In genomic region chr11:65891180-65892136, GRCh38 we compare ENCODE assay signal across 9 cellular contexts. TPM values are rescaled to one million over a fixed set of nuclear protein-coding genes. Genes with fewer than 3 reads are reported as not detected.
DNase-seq lines count a peak whose midpoint lies in the region; ATAC-seq and TF ChIP-seq lines count a peak whose summit lies in the region.
"Had no signal": no experiment of that assay in that cellular context is flagged by ENCODE, and none has a peak within 500 bp of the region (broad histone marks: within the 10 kb centered on the region; RNA-seq: fewer than 3 reads in every experiment).

No MANE protein-coding gene starts in this region.

- in situ Hi-C loops in mammary epithelial cell (cut with MboI; ENCODE audit: low sequenced_read_pairs in 2 of 2): no loop called here

- H3K9me3 ChIP-seq in mammary epithelial cell (replicated peaks; ENCODE audit: insufficient read depth, low read length): no peaks in the 10 kb centered on the region

- H3K27ac ChIP-seq in mammary epithelial cell (ENCODE audit: insufficient read depth, low read depth, low read length) (peak overlapping the region; percentile 47), substantia nigra (ENCODE audit: low read depth, low read length, poor library complexity, severe bottlenecking) (peak overlapping the region; percentile 96)

- intact Hi-C loops in mammary epithelial cell (cut with micrococcal nuclease) (no loop called here), lower leg skin (cut with DNase I; ENCODE audit: low total_unique reads) (no loop called here)

- peak; percentile 17 for DNase-seq in activated naive CD4-positive, alpha-beta T cell treated with Interleukin-2 at 50 U/mL for 16 hours
- DNase-seq in activated naive CD4-positive, alpha-beta T cell (lab: John Stamatoyannopoulos, UW): no peak
- DNase-seq in RPMI7951 (ENCODE audit: low read depth) (peak; percentile 65), mammary epithelial cell (no peak), lower leg skin (ENCODE audit: low spot score in 2 of 2) (peak in 1 of 2 donors; percentile 91), substantia nigra (lab: John Stamatoyannopoulos, UW) (peak in 4 of 49 donors; percentile 10 to 80 (median 32)), cortex of kidney (lab: John Stamatoyannopoulos, UW) (no peak)

- ATAC-seq in HG02938 (IDR thresholded peaks at IDR 0.05; ENCODE audit: unreplicated experiment): no peak

- TF ChIP-seq POLR2A in lower leg skin (IDR thresholded peaks at IDR 0.05): no peak

- H3K36me3 ChIP-seq in mammary epithelial cell (ENCODE audit: insufficient read depth, low read length): peaks cover 31% of the 10 kb centered on the region

- peaks cover 79% of the 10 kb centered on the region for H3K4me1 ChIP-seq in mammary epithelial cell (ENCODE audit: insufficient read depth, low read length)

- H3K79me2 ChIP-seq in mammary epithelial cell (ENCODE audit: insufficient read depth, low read length): peaks cover 63% of the 10 kb centered on the region

- peak overlapping the region; percentile 31 for H3K9ac ChIP-seq in mammary epithelial cell (ENCODE audit: insufficient read depth, low read length)

- CTCF ChIA-PET in mammary epithelial cell (lab: Charles Lee; ENCODE audit: low non-redundant PET): interaction anchor here (0.6 to 1.5 kb wide), 2 partner anchors 20 to 121 kb away, joined by 5 to 9 read pairs; no protein-coding TSS in a partner anchor

- WGBS in mammary epithelial cell (ENCODE audit: low coverage, missing lambda C conversion rate): 24% methylated on average over 24 of the region's 60 CpGs
- 18% methylated on average over 31 to 34 of the region's 60 CpGs for WGBS in lower leg skin, 2 donors

- BruUV-seq in mammary epithelial cell (replicated peaks; lab: Mats Ljungman, UMichigan): TSS peak; percentile 44

- H3K4me3 ChIP-seq in mammary epithelial cell (replicated peaks in 1 of 3; ENCODE audit: insufficient read depth in 1 of 3, low read depth in 2 of 3, low read length in 3 of 3) (peak overlapping the region; percentile 33 to 59 (median 41)), lower leg skin (ENCODE audit: low read depth, poor library complexity, severe bottlenecking) (peak overlapping the region; percentile 58)

- no peak for TF ChIP-seq CTCF in mammary epithelial cell (conservative IDR thresholded peaks at IDR 0.05 in 1 of 2, IDR thresholded peaks at IDR 0.05 in 1 of 2; ENCODE audit: extremely low read depth in 1 of 2, insufficient read depth in 1 of 2, low read depth in 1 of 2, low read length in 2 of 2)
- no peak for TF ChIP-seq CTCF in lower leg skin (IDR thresholded peaks at IDR 0.05)

- peaks cover 10% of the 10 kb centered on the region for H4K20me1 ChIP-seq in mammary epithelial cell (ENCODE audit: insufficient read depth, low read length)

- H2AFZ ChIP-seq in mammary epithelial cell (ENCODE audit: low read depth, low read length): no peak overlapping the region

- H3K4me2 ChIP-seq in mammary epithelial cell (ENCODE audit: insufficient read depth, low read depth, low read length): peak overlapping the region; percentile 79

- H3K27me3 ChIP-seq in mammary epithelial cell (ENCODE audit: insufficient read depth, low read length): no peaks in the 10 kb centered on the region

- dilution Hi-C loops in mammary epithelial cell (cut with HindIII; ENCODE audit: low sequenced_read_pairs): no loop called here

RNA-seq across cellular contexts. Expression of gene CCDC85B, which starts 1.0 kb away (rescaled TPM):
- 34.7 and 61.6 TPM in 2 replicates for total RNA-seq in RPMI7951 (2014; rRNA removed; shearing (Covaris generic))
- total RNA-seq in mammary epithelial cell (10 to 100 TPM in 1 of 2 donors, 1 to 10 TPM in 1; 7.5 to 21.8 TPM), lower leg skin (10 to 100 TPM; 44.9 to 61.0 (median 53.1) TPM)
- 12.0 TPM for polyA plus RNA-seq in mammary epithelial cell
- polyA minus RNA-seq in mammary epithelial cell: 1.3 TPM

RNA-seq across cellular contexts. Expression of gene FIBP, which starts 3.2 kb away (rescaled TPM):
- total RNA-seq in RPMI7951 (2014; rRNA removed; shearing (Covaris generic)): 141 and 145 TPM in 2 replicates
- total RNA-seq in mammary epithelial cell: 100 to 1,000 TPM in 1 of 2 donors, 10 to 100 TPM in 1; 84.1 to 125 TPM
- 78.7 TPM for polyA plus RNA-seq in mammary epithelial cell
- polyA minus RNA-seq in mammary epithelial cell: 123 TPM
- 100 to 1,000 TPM in 2 of 4 donors, 10 to 100 TPM in 2; 69.4 to 103 (median 86.2) TPM for total RNA-seq in lower leg skin

RNA-seq across cellular contexts. Expression of gene FOSL1, which starts 8.7 kb away (rescaled TPM):
- total RNA-seq in RPMI7951 (2014; rRNA removed; shearing (Covaris generic)): 158 and 232 TPM in 2 replicates
- 100 to 1,000 TPM in 1 of 2 donors, 10 to 100 TPM in 1; 12.5 to 275 TPM for total RNA-seq in mammary epithelial cell
- polyA plus RNA-seq in mammary epithelial cell: 31.6 TPM
- polyA minus RNA-seq in mammary epithelial cell: 236 TPM
- 1 to 10 TPM; 2.4 to 7.5 (median 5.3) TPM for total RNA-seq in lower leg skin

RNA-seq across cellular contexts. Expression of gene CTSW, which starts 11.8 kb away (rescaled TPM):
- 5.4 and 8.9 TPM in 2 replicates for total RNA-seq in RPMI7951 (2014; rRNA removed; shearing (Covaris generic))
- total RNA-seq in mammary epithelial cell: not detected
- polyA plus RNA-seq in mammary epithelial cell: 0.11 TPM
- polyA minus RNA-seq in mammary epithelial cell: not detected
- under 1 TPM in 3 of 4 donors, not detected in 1; 0.29 to 0.55 (median 0.29) TPM for total RNA-seq in lower leg skin
- total RNA-seq: renal cortical epithelial cell had no signal

RNA-seq across cellular contexts. Expression of gene EFEMP2, which starts 18.9 kb away (rescaled TPM):
- total RNA-seq in RPMI7951 (2014; rRNA removed; shearing (Covaris generic)): 5.4 and 8.4 TPM in 2 replicates
- 10 to 100 TPM in 1 of 2 donors, 1 to 10 TPM in 1; 7.5 to 10.7 TPM for total RNA-seq in mammary epithelial cell
- polyA plus RNA-seq in mammary epithelial cell: 2.4 TPM
- polyA minus RNA-seq in mammary epithelial cell: not detected
- 10 to 100 TPM; 12.0 to 29.8 (median 16.3) TPM for total RNA-seq in lower leg skin

Comparison
In these comparisons a context has a peak if more than half of its experiments do, and no peak if none do; other contexts are left out.
1. DNase-seq: peak in activated naive CD4-positive, alpha-beta T cell treated with Interleukin-2 at 50 U/mL for 16 hours (single experiment) and RPMI7951 (single experiment); none in activated naive CD4-positive, alpha-beta T cell (0 of 4), mammary epithelial cell (single experiment) and cortex of kidney (single experiment).